23 cellular contexts compared by ENCODE assay signal in the genomic region with DNA sequence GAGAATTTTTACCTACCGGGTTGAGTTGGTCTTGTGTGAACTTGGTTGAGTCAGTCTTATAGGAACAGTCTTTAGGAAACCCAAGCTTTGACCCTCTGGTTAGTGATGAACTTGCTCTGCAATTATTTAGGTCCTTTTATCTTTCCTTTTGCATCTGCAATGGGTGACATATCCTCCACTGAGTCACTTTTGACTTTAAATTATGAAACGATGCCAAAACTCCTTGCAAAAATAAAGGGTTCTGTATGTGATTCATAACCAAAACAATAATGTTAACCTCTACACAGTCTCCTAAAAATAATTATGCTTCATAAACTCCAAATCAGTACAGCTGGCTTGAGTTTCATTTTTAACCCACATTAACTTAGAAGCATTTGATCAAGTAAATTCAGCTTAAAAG.
DNase-seq lines count a peak whose midpoint lies in the region; ATAC-seq and TF ChIP-seq lines count a peak whose summit lies in the region.
"Had no signal": no experiment of that assay in that cellular context is flagged by ENCODE, and none has a peak within 500 bp of the region (broad histone marks: within the 10 kb centered on the region; RNA-seq: fewer than 3 reads in every experiment).

No MANE protein-coding gene starts in this region.

- no peaks in the 10 kb centered on the region for H3K27me3 Mint-ChIP-seq in nephron (ENCODE audit: low read depth)
- H3K27me3 Mint-ChIP-seq: stimulated activated naive CD8-positive, alpha-beta T cell treated with anti-CD3 and anti-CD28 coated beads, Interleukin-15, Interleukin-2, amounts not matched to agents 100 ng/mL and 50 ng/mL, for 24 hours had no signal

- H3K9ac ChIP-seq in PC-3 (ENCODE audit: low read length), result no peak overlapping the region
- H3K9ac ChIP-seq: KMS-11 had no signal

- BruUV-seq in PC-3 (replicated peaks; lab: Mats Ljungman, UMichigan), result no TSS peak

- H3K27me3 ChIP-seq in PC-3 (ENCODE audit: low read length), result no peaks in the 10 kb centered on the region
- H3K27me3 ChIP-seq: BE2C, body of pancreas, transverse colon had no signal

- H3K4me2 ChIP-seq in PC-3 (ENCODE audit: low read length), result no peak overlapping the region
- H3K4me2 ChIP-seq: KMS-11, PC-9 had no signal

- no peaks in the 10 kb centered on the region for H3K4me1 Mint-ChIP-seq in nephron

- H3K4me3 Mint-ChIP-seq in nephron, result no peak overlapping the region
- H3K4me3 Mint-ChIP-seq: stimulated activated naive CD8-positive, alpha-beta T cell treated with anti-CD3 and anti-CD28 coated beads, Interleukin-15, Interleukin-2, amounts not matched to agents 100 ng/mL and 50 ng/mL, for 24 hours had no signal

- no peak overlapping the region for H2AFZ ChIP-seq in PC-3 (ENCODE audit: low read length)
- H2AFZ ChIP-seq: PC-9 had no signal

- no peaks in the 10 kb centered on the region for H3K79me2 ChIP-seq in PC-3 (ENCODE audit: low read length)

- H3K9me3 ChIP-seq in PC-3 (ENCODE audit: low read length), result peaks cover 21% of the 10 kb centered on the region; the same call in 1 of the 2 replicates
- H3K9me3 ChIP-seq: BE2C, Caco-2 had no signal

- H3K4me1 ChIP-seq in PC-3 (ENCODE audit: insufficient read depth, low read length), result no peaks in the 10 kb centered on the region
- H3K4me1 ChIP-seq: BE2C, body of pancreas, Caco-2, transverse colon had no signal

- CTCF ChIA-PET in PC-3 (lab: Charles Lee), result no interaction called here

- H3K27ac Mint-ChIP-seq in nephron, result peak overlapping the region; percentile 75 to 83 (median 81)
- H3K27ac Mint-ChIP-seq: activated naive CD4-positive, alpha-beta T cell treated with anti-CD3 and anti-CD28 coated beads, Interleukin-2, amount 50 U/mL, for 72 hours; stimulated activated naive CD8-positive, alpha-beta T cell treated with anti-CD3 and anti-CD28 coated beads, Interleukin-15, Interleukin-2, amounts not matched to agents 100 ng/mL and 50 ng/mL, for 24 hours had no signal

- TF ChIP-seq CTCF in PC-3 (conservative IDR thresholded peaks at IDR 0.05; ENCODE audit: low read depth, low read length) (no peak), nephron (IDR thresholded peaks at IDR 0.05; ENCODE audit: unreplicated experiment in 3 of 3) (no peak)

- no peaks in the 10 kb centered on the region for H4K20me1 ChIP-seq in PC-3 (ENCODE audit: low read length)

- POLR2A ChIA-PET in PC-3 (lab: Charles Lee; ENCODE audit: unreplicated experiment), result no interaction called here

- H3K9me3 Mint-ChIP-seq in nephron, result peaks cover 7% of the 10 kb centered on the region

- ATAC-seq in PC-3, result no peak
- ATAC-seq: activated naive CD4-positive, alpha-beta T cell treated with anti-CD3 and anti-CD28 coated beads, Interleukin-2, amount 50 U/mL, for 72 hours; body of pancreas had no signal

- H3K9me2 ChIP-seq in PC-3 (replicated peaks; ENCODE audit: low read length), result no peaks in the 10 kb centered on the region

- H3K27ac ChIP-seq in PC-3 (ENCODE audit: low read length), result no peak overlapping the region
- H3K27ac ChIP-seq: body of pancreas, KMS-11, PC-9, transverse colon had no signal

- no peak overlapping the region for H3K4me3 ChIP-seq in PC-3 (ENCODE audit: low read length)
- H3K4me3 ChIP-seq: body of pancreas, PC-9, transverse colon had no signal

- H3K36me3 Mint-ChIP-seq in nephron (ENCODE audit: low read depth), result no peaks in the 10 kb centered on the region
- H3K36me3 Mint-ChIP-seq: activated naive CD4-positive, alpha-beta T cell treated with anti-CD3 and anti-CD28 coated beads, Interleukin-2, amount 50 U/mL, for 72 hours had no signal

- no peaks in the 10 kb centered on the region for H3F3A ChIP-seq in PC-3 (ENCODE audit: low read length, unreplicated experiment)

- H3K36me3 ChIP-seq in PC-3 (ENCODE audit: low read depth, low read length), result no peaks in the 10 kb centered on the region
- H3K36me3 ChIP-seq: BE2C, transverse colon had no signal

- peak; percentile 52 for DNase-seq in Daoy (ENCODE audit: low read depth)
- peak; percentile 31 for DNase-seq in PC-3
- peak; percentile 42 for DNase-seq in fibroblast of gingiva (ENCODE audit: low read depth)
- DNase-seq in HuH-7.5 (ENCODE audit: low spot score), result no peak
- no peak for DNase-seq in putamen (ENCODE audit: low spot score)
- DNase-seq in stimulated activated CD4-positive, alpha-beta T cell treated with anti-CD3 and anti-CD28 coated beads, Interleukin-2, amount 100 ng/mL, for 24 hours, result no peak
- no peak for DNase-seq in DMS79 treated with DMSO at 0.1 percent for 48 hours (lab: John Stamatoyannopoulos, UW)
- DNase-seq: activated CD4-positive, alpha-beta T cell treated with anti-CD3 and anti-CD28 coated beads for 48 hours; BE2C; body of pancreas; Caco-2; cortex of kidney; midbrain; NCI-H1092; NCI-H2029 treated with DMSO at 0.1 percent for 48 hours; PC-9; small intestine; stimulated activated CD4-positive, alpha-beta T cell treated with anti-CD3 and anti-CD28 coated beads, Interleukin-4, amount 100 ng/mL, for 1 hour; transverse colon had no signal

- intact Hi-C loops in PC-3 (cut with micrococcal nuclease), result no loop called here

Comparison
In these comparisons a context has a peak if more than half of its experiments do, and no peak if none do; other contexts are left out.
1. DNase-seq: peak in Daoy (single experiment), PC-3 (single experiment) and fibroblast of gingiva (single experiment); none in HuH-7.5 (single experiment), putamen (single experiment), stimulated activated CD4-positive, alpha-beta T cell treated with anti-CD3 and anti-CD28 coated beads, Interleukin-2, amount 100 ng/mL, for 24 hours (0 of 2) and DMS79 treated with DMSO at 0.1 percent for 48 hours (single experiment).